In the genomic region with DNA sequence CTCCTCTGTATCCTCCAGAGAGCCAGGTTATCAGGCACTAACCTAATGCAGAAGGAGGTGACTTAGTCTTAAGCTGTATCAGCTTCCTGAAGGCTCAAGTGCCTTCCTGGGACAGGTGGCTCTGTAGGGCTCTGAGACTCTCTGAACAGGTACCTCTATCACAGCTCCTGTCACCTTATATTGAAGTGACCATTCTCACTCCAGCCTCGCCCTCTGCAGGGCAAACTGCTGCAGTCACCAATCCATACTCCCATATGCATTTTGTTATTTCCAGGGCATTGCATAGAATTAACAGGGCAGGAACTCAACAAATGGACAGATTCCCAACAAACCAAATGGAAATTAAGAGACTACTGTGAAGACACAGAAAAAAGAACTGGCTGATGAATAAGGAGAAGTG, we compare ENCODE assay signal across 20 cellular contexts.
DNase-seq lines count a peak whose midpoint lies in the region; ATAC-seq and TF ChIP-seq lines count a peak whose summit lies in the region.
"Had no signal": no experiment of that assay in that cellular context is flagged by ENCODE, and none has a peak within 500 bp of the region (broad histone marks: within the 10 kb centered on the region; RNA-seq: fewer than 3 reads in every experiment).

No MANE protein-coding gene starts in this region.

- no peak for TF ChIP-seq POLR2A in IMR-90 (IDR thresholded peaks at IDR 0.05; ENCODE audit: low read depth, low read length)
- TF ChIP-seq POLR2A in GM18505 (IDR thresholded peaks at IDR 0.05; ENCODE audit: borderline replicate concordance, extremely low read depth, insufficient read depth, insufficient read length): no peak

- H4K5ac ChIP-seq in IMR-90 (ENCODE audit: low read depth, low read length): no peak overlapping the region

- H4K20me1 ChIP-seq in IMR-90 (ENCODE audit: insufficient read depth, low read length) (no peaks in the 10 kb centered on the region), osteoblast (ENCODE audit: insufficient read depth, low read length) (no peaks in the 10 kb centered on the region)

- ATAC-seq in IMR-90 (ENCODE audit: low read depth): no peak
- no peak for ATAC-seq in left colon
- no peak for ATAC-seq in HG03521 (IDR thresholded peaks at IDR 0.05; ENCODE audit: unreplicated experiment)
- no peak for ATAC-seq in GM18505 (IDR thresholded peaks at IDR 0.05; ENCODE audit: unreplicated experiment)

- no peak for TF ChIP-seq CTCF in IMR-90 (conservative IDR thresholded peaks at IDR 0.05; ENCODE audit: low read depth, low read length)
- TF ChIP-seq CTCF in astrocyte of the cerebellum (IDR thresholded peaks at IDR 0.05; ENCODE audit: low read depth, low read length, missing control alignments): peak; percentile 14
- TF ChIP-seq CTCF in osteoblast (IDR thresholded peaks at IDR 0.05; ENCODE audit: extremely low read depth, low read depth, low read length): no peak

- H2AK5ac ChIP-seq in IMR-90 (ENCODE audit: low read depth, low read length): peak overlapping the region; percentile 9; the same call in 1 of the 2 replicates

- no peak overlapping the region for H2BK15ac ChIP-seq in IMR-90 (ENCODE audit: low read depth, low read length)

- no peak overlapping the region; a peak in 1 of 4 replicates for H4K8ac ChIP-seq in IMR-90 (ENCODE audit: low read depth in 2 of 2, low read length in 2 of 2)

- WGBS in IMR-90 (ENCODE audit: extremely low coverage in 2 of 2, insufficient read length in 1 of 2), 2 experiments: no CpG with 5 or more reads among the region's 1 CpG

- no peak overlapping the region for H3K4me2 ChIP-seq in IMR-90 (ENCODE audit: low read depth, low read length)
- no peak overlapping the region for H3K4me2 ChIP-seq in osteoblast (ENCODE audit: insufficient read depth, low read length)

- in situ Hi-C loops in IMR-90 (cut with MboI; ENCODE audit: low sequenced_read_pairs): no loop called here
- in situ Hi-C loops in astrocyte of the cerebellum (cut with HindIII; ENCODE audit: low sequenced_read_pairs): no loop called here

- CTCF ChIA-PET in IMR-90 (lab: Yijun Ruan, JAX): no interaction called here

- no peak overlapping the region; the same call in 1 of the 2 replicates for H3K4ac ChIP-seq in IMR-90 (ENCODE audit: low read depth, low read length)

- TF ChIP-seq RAD21 in IMR-90 (IDR thresholded peaks at IDR 0.05; ENCODE audit: low read length): no peak

- H3K36me3 ChIP-seq in IMR-90 (ENCODE audit: control insufficient read depth, insufficient read depth, low read length): no peaks in the 10 kb centered on the region
- H3K36me3 ChIP-seq in osteoblast (ENCODE audit: insufficient read depth, low read length): no peaks in the 10 kb centered on the region
- H3K36me3 ChIP-seq: breast epithelium, lower lobe of right lung, sigmoid colon, transverse colon had no signal

- H3K9me3 ChIP-seq in IMR-90 (ENCODE audit: control insufficient read depth, insufficient read depth, low read length) (no peaks in the 10 kb centered on the region), osteoblast (ENCODE audit: low read depth, low read length) (no peaks in the 10 kb centered on the region)
- H3K9me3 ChIP-seq: breast epithelium, lower lobe of right lung, sigmoid colon, transverse colon had no signal

- no peaks in the 10 kb centered on the region for H3K79me2 ChIP-seq in osteoblast (ENCODE audit: insufficient read depth, low read length)

- peak in 2 of 3 experiments; percentile 4 to 14 for DNase-seq in NCI-H1417 (lab: John Stamatoyannopoulos, UW)
- DNase-seq in NCI-H1417 treated with DMSO at 0.1 percent for 48 hours (lab: John Stamatoyannopoulos, UW): no peak
- no peak for DNase-seq in IMR-90
- DNase-seq in astrocyte of the cerebellum (ENCODE audit: low read depth): no peak
- DNase-seq in osteoblast (ENCODE audit: insufficient read length, low spot score, missing footprints): peak; percentile 51
- no peak for DNase-seq in left colon
- DNase-seq: 8988T; activated CD4-positive, alpha-beta T cell treated with anti-CD3 and anti-CD28 coated beads for 1 hour; activated CD8-positive, alpha-beta memory T cell treated with anti-CD3 and anti-CD28 coated beads, Interleukin-2, amount 50 U/mL, for 48 hours; activated naive CD4-positive, alpha-beta T cell treated with anti-CD3 and anti-CD28 coated beads, Interleukin-2, amount 10 ng/mL, durations not matched to agents 7 days and 5 days; CD4-positive, alpha-beta memory T cell; effector memory CD4-positive, alpha-beta T cell; lower lobe of right lung; sigmoid colon; stimulated activated CD4-positive, alpha-beta T cell treated with anti-CD3 and anti-CD28 coated beads, Interleukin-4, amount 100 ng/mL, for 1 hour; transverse colon had no signal

- H4K91ac ChIP-seq in IMR-90 (ENCODE audit: insufficient read depth, low read depth, low read length): no peak overlapping the region

- no peak overlapping the region; the same call in 1 of the 2 replicates for H3K23ac ChIP-seq in IMR-90 (ENCODE audit: low read depth, low read length)

- H3K4me3 ChIP-seq in IMR-90 (ENCODE audit: insufficient read depth, low read depth, low read length) (no peak overlapping the region), astrocyte of the cerebellum (ENCODE audit: low read depth, low read length) (no peak overlapping the region), osteoblast (ENCODE audit: insufficient read depth, low read length) (no peak overlapping the region)
- H3K4me3 ChIP-seq: breast epithelium, lower lobe of right lung, sigmoid colon, transverse colon had no signal

- POLR2A ChIA-PET in IMR-90 (lab: Charles Lee; ENCODE audit: unreplicated experiment): no interaction called here

- H3K4me1 ChIP-seq in IMR-90 (ENCODE audit: control insufficient read depth, insufficient read depth, low read length): peaks cover 2% of the 10 kb centered on the region
- peaks cover 9% of the 10 kb centered on the region for H3K4me1 ChIP-seq in osteoblast (ENCODE audit: insufficient read depth, low read length)
- H3K4me1 ChIP-seq: breast epithelium, transverse colon had no signal

- intact Hi-C loops in IMR-90 (cut with micrococcal nuclease): no loop called here
- intact Hi-C loops in left colon (cut with DNase I, micrococcal nuclease): no loop called here

- no peak overlapping the region for H2BK20ac ChIP-seq in IMR-90 (ENCODE audit: low read depth, low read length)

- H2AFZ ChIP-seq in IMR-90 (replicated peaks; ENCODE audit: low read length, poor library complexity) (no peak overlapping the region), osteoblast (ENCODE audit: low read length) (no peak overlapping the region)

- no peak overlapping the region for H2BK5ac ChIP-seq in IMR-90 (ENCODE audit: low read depth, low read length, poor library complexity, severe bottlenecking)

- no peak overlapping the region for H3K18ac ChIP-seq in IMR-90 (ENCODE audit: low read depth, low read length)

- no peak overlapping the region for H3K14ac ChIP-seq in IMR-90 (replicated peaks; ENCODE audit: low read depth, low read length)

- no peak overlapping the region for H3K56ac ChIP-seq in IMR-90 (ENCODE audit: extremely low read depth, insufficient read depth, low read length)

- H3K27me3 ChIP-seq in IMR-90 (ENCODE audit: control insufficient read depth, insufficient read depth, low read length): no peaks in the 10 kb centered on the region
- peaks cover 6% of the 10 kb centered on the region for H3K27me3 ChIP-seq in osteoblast (ENCODE audit: insufficient read depth, low read length)
- H3K27me3 ChIP-seq: breast epithelium, sigmoid colon, transverse colon had no signal

- peaks cover 17% of the 10 kb centered on the region for H3K9me1 ChIP-seq in IMR-90 (ENCODE audit: insufficient read depth, low read length)

- peaks cover 4 to 7% of the 10 kb centered on the region in 2 experiments; a peak in 2 of 4 replicates for H3K79me1 ChIP-seq in IMR-90 (ENCODE audit: low read depth in 1 of 2, low read length in 2 of 2)

- dilution Hi-C loops in IMR-90 (cut with HindIII; ENCODE audit: low sequenced_read_pairs, unreplicated experiment): no loop called here

- no peak overlapping the region for H3K9ac ChIP-seq in IMR-90 (ENCODE audit: low read depth, low read length)

- no peak overlapping the region for H2BK120ac ChIP-seq in IMR-90 (ENCODE audit: low read depth, low read length)

- H2AK9ac ChIP-seq in IMR-90 (replicated peaks; ENCODE audit: low read depth, low read length, poor library complexity): no peak overlapping the region

- H3K27ac ChIP-seq in IMR-90 (ENCODE audit: insufficient read depth, low read length): no peak overlapping the region
- H3K27ac ChIP-seq in osteoblast (ENCODE audit: low read depth, low read length): no peak overlapping the region
- H3K27ac ChIP-seq: breast epithelium, HL-60, lower lobe of right lung, sigmoid colon, transverse colon had no signal

- no TSS peak for BruUV-seq in IMR-90 (replicated peaks; lab: Mats Ljungman, UMichigan)

TF ChIP-seq in IMR-90, 13 proteins besides CTCF, POLR2A, EP300 and RAD21 (continues in another document):
- TF ChIP-seq BHLHE40 (IDR thresholded peaks at IDR 0.05; ENCODE audit: low read depth, low read length): no peak
- TF ChIP-seq, protein P1, sequence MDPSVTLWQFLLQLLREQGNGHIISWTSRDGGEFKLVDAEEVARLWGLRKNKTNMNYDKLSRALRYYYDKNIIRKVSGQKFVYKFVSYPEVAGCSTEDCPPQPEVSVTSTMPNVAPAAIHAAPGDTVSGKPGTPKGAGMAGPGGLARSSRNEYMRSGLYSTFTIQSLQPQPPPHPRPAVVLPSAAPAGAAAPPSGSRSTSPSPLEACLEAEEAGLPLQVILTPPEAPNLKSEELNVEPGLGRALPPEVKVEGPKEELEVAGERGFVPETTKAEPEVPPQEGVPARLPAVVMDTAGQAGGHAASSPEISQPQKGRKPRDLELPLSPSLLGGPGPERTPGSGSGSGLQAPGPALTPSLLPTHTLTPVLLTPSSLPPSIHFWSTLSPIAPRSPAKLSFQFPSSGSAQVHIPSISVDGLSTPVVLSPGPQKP (IDR thresholded peaks at IDR 0.05; ENCODE audit: borderline replicate concordance, low read depth, low read length): no peak
- no peak for TF ChIP-seq MXI1 (IDR thresholded peaks at IDR 0.05; ENCODE audit: borderline replicate concordance, low read depth, low read length)
- no peak for TF ChIP-seq MAFK (IDR thresholded peaks at IDR 0.05; ENCODE audit: low read depth, low read length)
- TF ChIP-seq FOS (IDR thresholded peaks at IDR 0.05; ENCODE audit: low read depth, low read length): no peak
- no peak for TF ChIP-seq NFE2L2 (IDR thresholded peaks at IDR 0.05; ENCODE audit: low read depth, low read length)
- TF ChIP-seq CEBPB (IDR thresholded peaks at IDR 0.05; ENCODE audit: low read depth, low read length): no peak
- no peak for TF ChIP-seq RCOR1 (IDR thresholded peaks at IDR 0.05; ENCODE audit: insufficient replicate concordance, low read length)
- no peak for TF ChIP-seq RFX5 (IDR thresholded peaks at IDR 0.05; ENCODE audit: low read depth, low read length)
- no peak for TF ChIP-seq SMC3 (IDR thresholded peaks at IDR 0.05; ENCODE audit: low read depth, low read length)
- TF ChIP-seq CHD1 (IDR thresholded peaks at IDR 0.05; ENCODE audit: low read depth, low read length): no peak
- no peak for TF ChIP-seq MAZ (IDR thresholded peaks at IDR 0.05; ENCODE audit: borderline replicate concordance, low read depth, low read length)

Comparison
In these comparisons a context has a peak if more than half of its experiments do, and no peak if none do; other contexts are left out.
1. DNase-seq: peak in NCI-H1417 (2 of 3) and osteoblast (single experiment); none in NCI-H1417 treated with DMSO at 0.1 percent for 48 hours (single experiment), IMR-90 (single experiment), astrocyte of the cerebellum (single experiment) and left colon (0 of 2).